In genomic region chr13:47170971-47171370, GRCh38 we compare ENCODE assay signal across 37 cellular contexts.
"Had no signal": no experiment of that assay in that cellular context is flagged by ENCODE, and none has a peak within 500 bp of the region (broad histone marks: within the 10 kb centered on the region; RNA-seq: fewer than 3 reads in every experiment).

No MANE protein-coding gene starts in this region.

- H3K27me3 ChIP-seq: ascending aorta, brain microvascular endothelial cell, breast epithelium had no signal

- H3K27me3 Mint-ChIP-seq: activated CD8-positive, alpha-beta memory T cell treated with anti-CD3 and anti-CD28 coated beads, Interleukin-2, amount 10 ng/mL, durations not matched to agents 7 days and 5 days; activated naive CD4-positive, alpha-beta T cell treated with anti-CD3 and anti-CD28 coated beads, Interleukin-2, amount 10 ng/mL, durations not matched to agents 7 days and 5 days; activated naive CD8-positive, alpha-beta T cell; activated naive CD8-positive, alpha-beta T cell treated with anti-CD3 and anti-CD28 coated beads, Interleukin-2, amount 10 ng/mL, durations not matched to agents 7 days and 5 days; activated T-cell treated with anti-CD3 and anti-CD28 coated beads, Interleukin-2, amount 50 U/mL, for 24 hours had no signal

- H3K36me3 ChIP-seq: ascending aorta, brain microvascular endothelial cell, breast epithelium had no signal

- H3K27ac Mint-ChIP-seq: activated CD4-positive, alpha-beta memory T cell treated with anti-CD3 and anti-CD28 coated beads, Interleukin-2, amount 10 ng/mL, durations not matched to agents 7 days and 5 days; activated CD4-positive, alpha-beta T cell treated with anti-CD3 and anti-CD28 coated beads for 36 hours; activated CD4-positive, alpha-beta T cell treated with anti-CD3 and anti-CD28 coated beads, Interleukin-2, amount 10 ng/mL, durations not matched to agents 7 days and 5 days; activated CD8-positive, alpha-beta memory T cell treated with anti-CD3 and anti-CD28 coated beads, Interleukin-2, amount 10 ng/mL, durations not matched to agents 7 days and 5 days; activated CD8-positive, alpha-beta T cell treated with anti-CD3 and anti-CD28 coated beads, Interleukin-2, amount 10 ng/mL, durations not matched to agents 7 days and 5 days; activated naive CD4-positive, alpha-beta T cell treated with anti-CD3 and anti-CD28 coated beads, Interleukin-2, amount 10 ng/mL, durations not matched to agents 7 days and 5 days; activated naive CD4-positive, alpha-beta T cell treated with anti-CD3 and anti-CD28 coated beads, Interleukin-2, amount 50 U/mL, for 24 hours; activated naive CD8-positive, alpha-beta T cell; activated naive CD8-positive, alpha-beta T cell treated with anti-CD3 and anti-CD28 coated beads, Interleukin-2, amount 10 ng/mL, durations not matched to agents 7 days and 5 days; activated naive CD8-positive, alpha-beta T cell treated with anti-CD3 and anti-CD28 coated beads, Interleukin-2, amount 50 U/mL, for 24 hours; activated T-cell treated with anti-CD3 and anti-CD28 coated beads, Interleukin-2, amount 50 U/mL, for 24 hours; activated T-helper 2 cell treated with anti-CD3 and anti-CD28 coated beads, Interferon-gamma antibody, Interleukin-2, Interleukin-4, amounts not matched to agents 10 μg/mL and 5 μg/mL and 100 μg/mL, durations not matched to agents 14 hours and 24 hours and 36 hours; T-helper 1 cell treated with Interleukin-12 subunit alpha and Interleukin-12 subunit beta and Interleukin-4 antibody, amounts not matched to agents 30 μg/mL and 1 μg/mL, for 36 hours; T-helper 2 cell treated with Interferon-gamma antibody and Interleukin-4, amounts not matched to agents 5 μg/mL and 100 μg/mL, for 36 hours; WTC11 had no signal

- H3K27ac ChIP-seq: ascending aorta, brain microvascular endothelial cell, breast epithelium, VCaP had no signal

- H3K4me1 Mint-ChIP-seq: activated CD4-positive, alpha-beta memory T cell treated with anti-CD3 and anti-CD28 coated beads, Interleukin-2, amount 10 ng/mL, durations not matched to agents 7 days and 5 days; activated CD4-positive, alpha-beta T cell treated with anti-CD3 and anti-CD28 coated beads for 36 hours; activated CD4-positive, alpha-beta T cell treated with anti-CD3 and anti-CD28 coated beads, Interleukin-2, amount 10 ng/mL, durations not matched to agents 7 days and 5 days; activated CD8-positive, alpha-beta memory T cell treated with anti-CD3 and anti-CD28 coated beads, Interleukin-2, amount 10 ng/mL, durations not matched to agents 7 days and 5 days; activated naive CD4-positive, alpha-beta T cell treated with anti-CD3 and anti-CD28 coated beads, Interleukin-2, amount 10 ng/mL, durations not matched to agents 7 days and 5 days; activated naive CD4-positive, alpha-beta T cell treated with anti-CD3 and anti-CD28 coated beads, Interleukin-2, amount 50 U/mL, for 24 hours; activated naive CD8-positive, alpha-beta T cell treated with anti-CD3 and anti-CD28 coated beads, Interleukin-2, amount 50 U/mL, for 24 hours; WTC11 had no signal

- H3K9me3 Mint-ChIP-seq: activated CD4-positive, alpha-beta memory T cell treated with anti-CD3 and anti-CD28 coated beads, Interleukin-2, amount 10 ng/mL, durations not matched to agents 7 days and 5 days; activated CD4-positive, alpha-beta T cell treated with anti-CD3 and anti-CD28 coated beads, Interleukin-2, amount 10 ng/mL, durations not matched to agents 7 days and 5 days; activated naive CD4-positive, alpha-beta T cell treated with anti-CD3 and anti-CD28 coated beads, Interleukin-2, amount 10 ng/mL, durations not matched to agents 7 days and 5 days; activated naive CD4-positive, alpha-beta T cell treated with anti-CD3 and anti-CD28 coated beads, Interleukin-2, amount 50 U/mL, for 24 hours; activated naive CD8-positive, alpha-beta T cell treated with anti-CD3 and anti-CD28 coated beads, Interleukin-2, amount 10 ng/mL, durations not matched to agents 7 days and 5 days; activated naive CD8-positive, alpha-beta T cell treated with anti-CD3 and anti-CD28 coated beads, Interleukin-2, amount 50 U/mL, for 24 hours; activated T-cell treated with anti-CD3 and anti-CD28 coated beads, Interleukin-2, amount 50 U/mL, for 24 hours; activated T-helper 2 cell treated with anti-CD3 and anti-CD28 coated beads, Interferon-gamma antibody, Interleukin-2, Interleukin-4, amounts not matched to agents 10 μg/mL and 5 μg/mL and 100 μg/mL, durations not matched to agents 14 hours and 24 hours and 36 hours; T-helper 1 cell treated with Interleukin-12 subunit alpha and Interleukin-12 subunit beta and Interleukin-4 antibody, amounts not matched to agents 30 μg/mL and 1 μg/mL, for 36 hours; T-helper 2 cell treated with Interferon-gamma antibody and Interleukin-4, amounts not matched to agents 5 μg/mL and 100 μg/mL, for 36 hours; WTC11 had no signal

- H3K4me3 Mint-ChIP-seq: activated CD4-positive, alpha-beta memory T cell treated with anti-CD3 and anti-CD28 coated beads, Interleukin-2, amount 10 ng/mL, durations not matched to agents 7 days and 5 days; activated CD4-positive, alpha-beta T cell treated with anti-CD3 and anti-CD28 coated beads for 36 hours; activated CD4-positive, alpha-beta T cell treated with anti-CD3 and anti-CD28 coated beads, Interleukin-2, amount 10 ng/mL, durations not matched to agents 7 days and 5 days; activated CD8-positive, alpha-beta memory T cell treated with anti-CD3 and anti-CD28 coated beads, Interleukin-2, amount 10 ng/mL, durations not matched to agents 7 days and 5 days; activated CD8-positive, alpha-beta T cell treated with anti-CD3 and anti-CD28 coated beads, Interleukin-2, amount 10 ng/mL, durations not matched to agents 7 days and 5 days; activated naive CD4-positive, alpha-beta T cell treated with anti-CD3 and anti-CD28 coated beads, Interleukin-2, amount 10 ng/mL, durations not matched to agents 7 days and 5 days; activated naive CD4-positive, alpha-beta T cell treated with anti-CD3 and anti-CD28 coated beads, Interleukin-2, amount 50 U/mL, for 24 hours; activated naive CD8-positive, alpha-beta T cell; activated naive CD8-positive, alpha-beta T cell treated with anti-CD3 and anti-CD28 coated beads, Interleukin-2, amount 10 ng/mL, durations not matched to agents 7 days and 5 days; activated naive CD8-positive, alpha-beta T cell treated with anti-CD3 and anti-CD28 coated beads, Interleukin-2, amount 50 U/mL, for 24 hours; activated T-cell treated with anti-CD3 and anti-CD28 coated beads, Interleukin-2, amount 50 U/mL, for 24 hours; T-helper 1 cell treated with Interleukin-12 subunit alpha and Interleukin-12 subunit beta and Interleukin-4 antibody, amounts not matched to agents 30 μg/mL and 1 μg/mL, for 36 hours; T-helper 2 cell treated with Interferon-gamma antibody and Interleukin-4, amounts not matched to agents 5 μg/mL and 100 μg/mL, for 36 hours; WTC11 had no signal

- H3K4me3 ChIP-seq: ascending aorta, breast epithelium had no signal

- H3K4me1 ChIP-seq: ascending aorta, breast epithelium had no signal

- DNase-seq: activated CD4-positive, alpha-beta memory T cell treated with anti-CD3 and anti-CD28 coated beads, Interleukin-2, amount 10 ng/mL, durations not matched to agents 7 days and 5 days; activated CD4-positive, alpha-beta T cell treated with anti-CD3 and anti-CD28 coated beads for 1 hour; activated CD4-positive, alpha-beta T cell treated with anti-CD3 and anti-CD28 coated beads for 36 hours; activated CD4-positive, alpha-beta T cell treated with anti-CD3 and anti-CD28 coated beads for 48 hours; activated CD4-positive, alpha-beta T cell treated with anti-CD3 and anti-CD28 coated beads, Interleukin-2, amount 10 ng/mL, durations not matched to agents 7 days and 5 days; activated CD4-positive, alpha-beta T cell treated with anti-CD3 and anti-CD28 coated beads, Interleukin-2, amount 50 U/mL, for 48 hours; activated CD4-positive, CD25-positive, alpha-beta regulatory T cell; activated CD8-positive, alpha-beta memory T cell treated with anti-CD3 and anti-CD28 coated beads for 24 hours; activated CD8-positive, alpha-beta memory T cell treated with anti-CD3 and anti-CD28 coated beads, Interleukin-2, amount 10 ng/mL, durations not matched to agents 7 days and 5 days; activated CD8-positive, alpha-beta memory T cell treated with anti-CD3 and anti-CD28 coated beads, Interleukin-2, amount 50 U/mL, for 48 hours; activated CD8-positive, alpha-beta T cell treated with anti-CD3 and anti-CD28 coated beads, Interleukin-2, amount 10 ng/mL, durations not matched to agents 7 days and 5 days; activated effector memory CD4-positive, alpha-beta T cell treated with Interleukin-2 at 50 U/mL for 16 hours; activated gamma-delta T cell; activated naive CD4-positive, alpha-beta T cell treated with anti-CD3 and anti-CD28 coated beads, Interleukin-2, amount 10 ng/mL, durations not matched to agents 7 days and 5 days; activated naive CD4-positive, alpha-beta T cell treated with Interleukin-2 at 50 U/mL for 16 hours; activated naive CD8-positive, alpha-beta T cell treated with anti-CD3 and anti-CD28 coated beads, Interleukin-2, amount 10 ng/mL, durations not matched to agents 7 days and 5 days; activated naive CD8-positive, alpha-beta T cell treated with anti-CD3 and anti-CD28 coated beads, Interleukin-2, amount 50 U/mL, for 24 hours; activated T-cell treated with anti-CD3 and anti-CD28 coated beads, Interleukin-2, amount 50 U/mL, for 24 hours; activated T-cell treated with anti-CD3 and anti-CD28 coated beads, Interleukin-2, amount 50 U/mL, for 48 hours; amygdala; anterior cingulate cortex; brain microvascular endothelial cell; central memory CD4-positive, alpha-beta T cell; SW 1271; T-helper 1 cell; T-helper 2 cell; T-helper 9 cell had no signal

- H3K36me3 Mint-ChIP-seq: activated CD8-positive, alpha-beta memory T cell treated with anti-CD3 and anti-CD28 coated beads, Interleukin-2, amount 10 ng/mL, durations not matched to agents 7 days and 5 days; activated naive CD4-positive, alpha-beta T cell treated with anti-CD3 and anti-CD28 coated beads, Interleukin-2, amount 10 ng/mL, durations not matched to agents 7 days and 5 days; activated naive CD4-positive, alpha-beta T cell treated with anti-CD3 and anti-CD28 coated beads, Interleukin-2, amount 50 U/mL, for 24 hours; activated naive CD8-positive, alpha-beta T cell; activated naive CD8-positive, alpha-beta T cell treated with anti-CD3 and anti-CD28 coated beads, Interleukin-2, amount 10 ng/mL, durations not matched to agents 7 days and 5 days; WTC11 had no signal

- H3K9me3 ChIP-seq: ascending aorta, breast epithelium had no signal

- ATAC-seq: activated CD4-positive, alpha-beta T cell treated with anti-CD3 and anti-CD28 coated beads for 36 hours; activated CD4-positive, CD25-positive, alpha-beta regulatory T cell treated with anti-CD3 and anti-CD28 coated beads, Interleukin-2, amount 50 U/mL, for 24 hours; activated CD8-positive, alpha-beta memory T cell treated with anti-CD3 and anti-CD28 coated beads, Interleukin-2, amount 10 ng/mL, durations not matched to agents 7 days and 5 days; activated CD8-positive, alpha-beta T cell treated with anti-CD3 and anti-CD28 coated beads, Interleukin-2, amount 10 ng/mL, durations not matched to agents 7 days and 5 days; activated naive CD8-positive, alpha-beta T cell treated with anti-CD3 and anti-CD28 coated beads, Interleukin-2, amount 50 U/mL, for 24 hours; WTC11 had no signal
